ENCODE assay signal across 8 cellular contexts in genomic region chr10:21532694-21533576, GRCh38. TPM values are rescaled to one million over a fixed set of nuclear protein-coding genes. Genes with fewer than 3 reads are reported as not detected.
DNase-seq lines count a peak whose midpoint lies in the region; ATAC-seq and TF ChIP-seq lines count a peak whose summit lies in the region.

No MANE protein-coding gene starts in this region.

- peak; percentile 1 for ATAC-seq in GM21515 (IDR thresholded peaks at IDR 0.05; ENCODE audit: unreplicated experiment)
- ATAC-seq in HG02970 (IDR thresholded peaks at IDR 0.05; ENCODE audit: low FRiP score, unreplicated experiment) = no peak

- H3K27ac ChIP-seq in effector memory CD4-positive, alpha-beta T cell (ENCODE audit: insufficient read depth, low read length, poor library complexity, severe bottlenecking) = peak overlapping the region; percentile 68

- H3K4me1 Mint-ChIP-seq in neural crest cell = peaks cover 52% of the 10 kb centered on the region

- H3K36me3 Mint-ChIP-seq in neural crest cell (ENCODE audit: low read depth) = peaks cover 2% of the 10 kb centered on the region

- in situ Hi-C loops in G401 (cut with HindIII; ENCODE audit: low sequenced_read_pairs) = no loop called here

- no peaks in the 10 kb centered on the region for H3K9me3 ChIP-seq in effector memory CD4-positive, alpha-beta T cell (ENCODE audit: control insufficient read depth, low read length)

- peak overlapping the region; percentile 95 for H3K27ac Mint-ChIP-seq in neural crest cell (ENCODE audit: unreplicated experiment)

- peaks cover 5% of the 10 kb centered on the region for H3K4me1 ChIP-seq in effector memory CD4-positive, alpha-beta T cell (ENCODE audit: control insufficient read depth, insufficient read depth, low read length, poor library complexity, severe bottlenecking)

- H3K4me3 ChIP-seq in effector memory CD4-positive, alpha-beta T cell (ENCODE audit: insufficient read depth, low read depth, low read length, poor library complexity, severe bottlenecking) = peak overlapping the region; percentile 62

- H3K4me3 Mint-ChIP-seq in neural crest cell = peak overlapping the region; percentile 90

- H3K36me3 ChIP-seq in effector memory CD4-positive, alpha-beta T cell (ENCODE audit: control insufficient read depth, insufficient read depth, low read length) = no peaks in the 10 kb centered on the region

- H3K9me3 Mint-ChIP-seq in neural crest cell = no peaks in the 10 kb centered on the region

- no peak for TF ChIP-seq CTCF in neural crest cell (conservative IDR thresholded peaks at IDR 0.05)

- peaks cover 3% of the 10 kb centered on the region for H3K27me3 Mint-ChIP-seq in neural crest cell (ENCODE audit: low read depth)

- DNase-seq in G401 (ENCODE audit: low spot score) (peak; percentile 36), NCI-H82 (lab: John Stamatoyannopoulos, UW) (peak; percentile 69), neural crest cell (ENCODE audit: low read depth, low spot score) (no peak), middle frontal gyrus (ENCODE audit: extremely low spot score, low spot score) (no peak), AG08396 (ENCODE audit: low spot score) (no peak)
- no peak for DNase-seq in effector memory CD4-positive, alpha-beta T cell

- no peaks in the 10 kb centered on the region for H3K27me3 ChIP-seq in effector memory CD4-positive, alpha-beta T cell (replicated peaks; ENCODE audit: control insufficient read depth, insufficient read depth, low read length, poor library complexity, severe bottlenecking)

RNA-seq across cellular contexts. Expression of gene MLLT10, which starts 1.1 kb away (rescaled TPM):
- total RNA-seq in G401 (2014; rRNA removed; shearing (Covaris generic)) = 19.6 and 30.8 TPM in 2 replicates
- total RNA-seq in neural crest cell = 52.6 and 58.1 TPM in 2 replicates

RNA-seq across cellular contexts. Expression of gene SKIDA1, which starts 7.5 kb away (rescaled TPM):
- 22.3 and 22.8 TPM in 2 replicates for total RNA-seq in G401 (2014; rRNA removed; shearing (Covaris generic))
- 52.1 and 53.0 TPM in 2 replicates for total RNA-seq in neural crest cell

Comparison
In these comparisons a context has a peak if more than half of its experiments do, and no peak if none do; other contexts are left out.
1. DNase-seq: peak in G401 (single experiment) and NCI-H82 (single experiment); none in effector memory CD4-positive, alpha-beta T cell (0 of 3), neural crest cell (single experiment), middle frontal gyrus (single experiment) and AG08396 (single experiment).